10 cellular contexts compared by ENCODE assay signal in the genomic region with DNA sequence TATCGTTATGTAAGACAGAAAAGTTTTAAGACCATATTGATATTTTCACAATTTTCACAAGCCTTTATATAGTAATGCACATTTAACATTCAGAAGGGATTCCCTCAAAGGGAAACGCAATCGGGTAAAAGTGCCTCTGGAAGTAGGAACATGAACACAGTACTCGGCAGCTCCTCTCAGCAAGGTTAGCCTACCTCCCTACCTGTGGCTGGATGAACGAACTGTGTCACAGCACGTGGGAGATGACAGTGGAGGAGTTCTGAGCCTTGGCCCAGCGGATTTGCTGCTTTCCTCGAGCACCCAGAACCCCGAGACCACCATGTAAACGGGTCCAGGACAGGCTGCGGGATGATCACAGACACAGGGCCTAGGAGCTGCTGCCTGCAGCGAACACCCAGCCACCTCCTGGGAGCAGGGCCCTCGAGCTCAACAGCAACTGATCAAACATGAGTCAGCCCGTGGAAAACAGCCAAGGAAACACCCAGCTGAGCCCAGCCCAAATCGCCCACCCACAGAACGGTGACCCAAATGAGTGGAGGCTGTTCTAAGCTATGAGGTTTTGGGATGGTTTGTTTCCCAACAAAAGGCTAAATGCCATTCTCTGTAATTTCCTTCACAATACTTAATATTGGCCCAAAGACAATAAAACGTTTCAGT. TPM values are rescaled to one million over a fixed set of nuclear protein-coding genes. Genes with fewer than 3 reads are reported as not detected.
DNase-seq lines count a peak whose midpoint lies in the region; ATAC-seq and TF ChIP-seq lines count a peak whose summit lies in the region.
"Had no signal": no experiment of that assay in that cellular context is flagged by ENCODE, and none has a peak within 500 bp of the region (broad histone marks: within the 10 kb centered on the region; RNA-seq: fewer than 3 reads in every experiment).

No MANE protein-coding gene starts in this region.

- intact Hi-C loops in breast epithelium (cut with DNase I; ENCODE audit: low total_unique reads): no loop called here

- H3K4me1 ChIP-seq in breast epithelium: peaks cover 0 to 4% of the 10 kb centered on the region in 2 donors

- TF ChIP-seq POLR2A in breast epithelium (IDR thresholded peaks at IDR 0.05): no peak

- H3K27ac ChIP-seq in breast epithelium: peak overlapping the region; percentile 70 to 75

- no peak for TF ChIP-seq CTCF in breast epithelium (IDR thresholded peaks at IDR 0.05)

- ATAC-seq in HG03025 (IDR thresholded peaks at IDR 0.05; ENCODE audit: low FRiP score, unreplicated experiment) (no peak), HG03354 (IDR thresholded peaks at IDR 0.05; ENCODE audit: poor library complexity, severe bottlenecking, unreplicated experiment) (no peak)
- ATAC-seq: left lobe of liver had no signal

- no peaks in the 10 kb centered on the region for H3K36me3 ChIP-seq in breast epithelium

- DNase-seq in NCI-H2196 (lab: John Stamatoyannopoulos, UW; ENCODE audit: unreplicated experiment): peak; percentile 12
- no peak for DNase-seq in NCI-H2196 treated with DMSO at 0.1 percent for 48 hours (lab: John Stamatoyannopoulos, UW; ENCODE audit: unreplicated experiment)
- DNase-seq in breast epithelium (ENCODE audit: low spot score in 2 of 2): peak in 1 of 2 donors; percentile 78
- peak; percentile 58 for DNase-seq in kidney tubule cell (ENCODE audit: low spot score)
- peak; percentile 68 for DNase-seq in ureter (ENCODE audit: low spot score)
- DNase-seq in midbrain (lab: John Stamatoyannopoulos, UW): no peak
- DNase-seq: NCI-H2081 treated with DMSO at 0.1 percent for 48 hours had no signal

- no peaks in the 10 kb centered on the region for H3K27me3 ChIP-seq in breast epithelium

- H3K9me3 ChIP-seq in breast epithelium: no peaks in the 10 kb centered on the region

- H3K4me3 ChIP-seq in breast epithelium: no peak overlapping the region

RNA-seq across cellular contexts. Expression of gene FAT1, which starts 30.4 kb away (rescaled TPM):
- total RNA-seq in breast epithelium (100 to 1,000 TPM in 1 of 3 donors, 10 to 100 TPM in 2; 54.2 to 125 (median 87.2) TPM), ureter (185 TPM)

Comparison
In these comparisons a context has a peak if more than half of its experiments do, and no peak if none do; other contexts are left out.
1. DNase-seq: peak in NCI-H2196 (single experiment), kidney tubule cell (single experiment) and ureter (single experiment); none in NCI-H2196 treated with DMSO at 0.1 percent for 48 hours (single experiment) and midbrain (single experiment).